Comparison of ENCODE assay signal across 8 cellular contexts in the genomic region with DNA sequence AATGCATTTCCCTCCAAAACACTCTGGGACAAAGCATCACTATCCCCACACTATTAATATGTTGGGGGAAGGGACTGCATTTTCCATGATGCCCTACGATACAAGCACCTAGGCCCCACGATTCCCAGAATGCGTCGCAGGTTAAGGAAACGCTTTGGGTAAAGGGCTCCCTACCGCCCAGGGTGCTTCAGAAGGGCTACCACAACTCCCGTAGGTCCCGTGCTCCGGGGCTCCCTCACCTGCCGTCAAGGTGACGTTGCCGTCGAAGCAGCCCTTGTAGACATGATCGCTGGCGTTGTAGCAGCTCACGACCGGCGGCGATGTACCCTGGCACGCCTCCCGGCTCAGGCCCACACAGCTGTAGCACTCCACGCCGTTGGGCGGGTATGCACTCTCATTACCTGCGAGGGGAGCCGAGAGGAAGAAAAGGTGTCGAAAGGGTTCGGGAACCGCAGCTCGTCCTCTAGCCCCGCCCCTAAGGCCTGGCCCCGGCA. TPM values are rescaled to one million over a fixed set of nuclear protein-coding genes. Genes with fewer than 3 reads are reported as not detected.
DNase-seq lines count a peak whose midpoint lies in the region; ATAC-seq and TF ChIP-seq lines count a peak whose summit lies in the region.

No MANE protein-coding gene starts in this region.

- TF ChIP-seq CTCF in kidney epithelial cell (IDR thresholded peaks at IDR 0.05; ENCODE audit: insufficient read depth, low read length, poor library complexity, severe bottlenecking) (no peak), testis (IDR thresholded peaks at IDR 0.05) (no peak)

- H3K4me1 Mint-ChIP-seq in activated T-cell treated with anti-CD3 and anti-CD28 coated beads, Interleukin-2, amount 50 U/mL, for 24 hours (ENCODE audit: low read depth): peaks cover 49% of the 10 kb centered on the region
- H3K4me1 Mint-ChIP-seq in activated naive CD8-positive, alpha-beta T cell treated with anti-CD3 and anti-CD28 coated beads, Interleukin-2, amount 10 ng/mL, durations not matched to agents 7 days and 5 days: peaks cover 10% of the 10 kb centered on the region

- H3K27me3 ChIP-seq in kidney epithelial cell (ENCODE audit: control insufficient read depth, insufficient read depth, low read length) (peaks cover 5% of the 10 kb centered on the region), testis (no peaks in the 10 kb centered on the region)

- H3K36me3 ChIP-seq in kidney epithelial cell (ENCODE audit: control insufficient read depth, insufficient read depth, low read length): no peaks in the 10 kb centered on the region
- no peaks in the 10 kb centered on the region for H3K36me3 ChIP-seq in testis (ENCODE audit: low read depth, missing control alignments)

- H3K9me3 ChIP-seq in testis: no peaks in the 10 kb centered on the region

- intact Hi-C loops in testis (cut with DNase I; ENCODE audit: low total_unique reads): no loop called here

- H3K27ac ChIP-seq in testis: peak overlapping the region; percentile 67 to 68

- peak overlapping the region; percentile 59 for H3K4me3 ChIP-seq in kidney epithelial cell (ENCODE audit: low read depth, low read length)
- H3K4me3 ChIP-seq in testis: peak overlapping the region; percentile 58 to 76

- H3K4me1 ChIP-seq in testis: peaks cover 2% of the 10 kb centered on the region

- peak overlapping the region; percentile 98 for H3K27ac Mint-ChIP-seq in activated T-cell treated with anti-CD3 and anti-CD28 coated beads, Interleukin-2, amount 50 U/mL, for 24 hours
- H3K27ac Mint-ChIP-seq in activated naive CD8-positive, alpha-beta T cell treated with anti-CD3 and anti-CD28 coated beads, Interleukin-2, amount 10 ng/mL, durations not matched to agents 7 days and 5 days: peak overlapping the region; percentile 91

- no peak for DNase-seq in activated T-cell treated with anti-CD3 and anti-CD28 coated beads, Interleukin-2, amount 50 U/mL, for 24 hours
- no peak for DNase-seq in activated T-cell treated with anti-CD3 and anti-CD28 coated beads, Interleukin-2, amount 50 U/mL, for 48 hours
- DNase-seq in activated naive CD8-positive, alpha-beta T cell treated with anti-CD3 and anti-CD28 coated beads, Interleukin-2, amount 10 ng/mL, durations not matched to agents 7 days and 5 days: no peak
- DNase-seq in kidney epithelial cell (ENCODE audit: low read depth): no peak
- DNase-seq in testis: no peak
- DNase-seq in NCI-H526 (lab: John Stamatoyannopoulos, UW): no peak
- no peak for DNase-seq in NCI-H446 treated with DMSO at 0.1 percent for 48 hours (lab: John Stamatoyannopoulos, UW)

- no peaks in the 10 kb centered on the region for H3K9me3 Mint-ChIP-seq in activated T-cell treated with anti-CD3 and anti-CD28 coated beads, Interleukin-2, amount 50 U/mL, for 24 hours
- H3K9me3 Mint-ChIP-seq in activated naive CD8-positive, alpha-beta T cell treated with anti-CD3 and anti-CD28 coated beads, Interleukin-2, amount 10 ng/mL, durations not matched to agents 7 days and 5 days: no peaks in the 10 kb centered on the region

- no peak for TF ChIP-seq POLR2A in testis (IDR thresholded peaks at IDR 0.05)

- ATAC-seq in activated naive CD8-positive, alpha-beta T cell treated with anti-CD3 and anti-CD28 coated beads, Interleukin-2, amount 10 ng/mL, durations not matched to agents 7 days and 5 days (ENCODE audit: low read depth): no peak
- ATAC-seq in GM21717 (IDR thresholded peaks at IDR 0.05; ENCODE audit: unreplicated experiment): no peak

- 9 to 11% methylated on average over 23 to 29 of the region's 32 CpGs for WGBS in testis, 2 donors

- H3K4me3 Mint-ChIP-seq in activated T-cell treated with anti-CD3 and anti-CD28 coated beads, Interleukin-2, amount 50 U/mL, for 24 hours: peak overlapping the region; percentile 86
- peak overlapping the region; percentile 82 for H3K4me3 Mint-ChIP-seq in activated naive CD8-positive, alpha-beta T cell treated with anti-CD3 and anti-CD28 coated beads, Interleukin-2, amount 10 ng/mL, durations not matched to agents 7 days and 5 days

- POLR2A ChIA-PET in activated naive CD8-positive, alpha-beta T cell treated with anti-CD3 and anti-CD28 coated beads, Interleukin-2, amount 10 ng/mL, durations not matched to agents 7 days and 5 days (lab: Charles Lee): interaction anchor here (1.0 to 3.9 kb wide), 10 partner anchors 16 to 292 kb away, joined by 3 to 26 read pairs (median 7); a partner anchor contains a TSS

- H3K36me3 Mint-ChIP-seq in activated T-cell treated with anti-CD3 and anti-CD28 coated beads, Interleukin-2, amount 50 U/mL, for 24 hours (ENCODE audit: low read depth): peaks cover 7% of the 10 kb centered on the region
- H3K36me3 Mint-ChIP-seq in activated naive CD8-positive, alpha-beta T cell treated with anti-CD3 and anti-CD28 coated beads, Interleukin-2, amount 10 ng/mL, durations not matched to agents 7 days and 5 days: no peaks in the 10 kb centered on the region

- no peaks in the 10 kb centered on the region for H3K27me3 Mint-ChIP-seq in activated T-cell treated with anti-CD3 and anti-CD28 coated beads, Interleukin-2, amount 50 U/mL, for 24 hours
- no peaks in the 10 kb centered on the region for H3K27me3 Mint-ChIP-seq in activated naive CD8-positive, alpha-beta T cell treated with anti-CD3 and anti-CD28 coated beads, Interleukin-2, amount 10 ng/mL, durations not matched to agents 7 days and 5 days

RNA-seq across cellular contexts. Expression of a gene that starts 2.5 kb away (rescaled TPM):
- 1 to 10 TPM; 1.2 to 1.8 TPM for total RNA-seq in activated naive CD8-positive, alpha-beta T cell treated with anti-CD3 and anti-CD28 coated beads, Interleukin-2, amount 10 ng/mL, durations not matched to agents 7 days and 5 days
- total RNA-seq in kidney epithelial cell: 0.33 and 0.62 TPM in 2 replicates
- total RNA-seq in testis: 1 to 10 TPM in 1 of 2 donors, under 1 TPM in 1; 0.71 to 1.2 TPM
- 1.3 TPM for polyA plus RNA-seq in testis (ENCODE audit: insufficient read depth, low read depth, low replicate concordance)

RNA-seq across cellular contexts. Expression of a gene that starts 41.6 kb away (rescaled TPM):
- 10 to 100 TPM; 19.8 to 22.1 TPM for total RNA-seq in activated naive CD8-positive, alpha-beta T cell treated with anti-CD3 and anti-CD28 coated beads, Interleukin-2, amount 10 ng/mL, durations not matched to agents 7 days and 5 days
- total RNA-seq in kidney epithelial cell (15.8 and 23.0 TPM in 2 replicates), testis (10 to 100 TPM; 27.1 to 28.3 TPM)
- polyA plus RNA-seq in testis (ENCODE audit: insufficient read depth, low read depth, low replicate concordance): 62.2 TPM

RNA-seq across cellular contexts. Expression of a gene that starts 48.2 kb away (rescaled TPM):
- not detected for total RNA-seq in activated naive CD8-positive, alpha-beta T cell treated with anti-CD3 and anti-CD28 coated beads, Interleukin-2, amount 10 ng/mL, durations not matched to agents 7 days and 5 days
- total RNA-seq in kidney epithelial cell (not detected in 2 replicates), testis (10 to 100 TPM; 73.1 to 93.3 TPM)
- polyA plus RNA-seq in testis (ENCODE audit: insufficient read depth, low read depth, low replicate concordance): 231 TPM

Comparison
In these comparisons a context has a peak if more than half of its experiments do, and no peak if none do; other contexts are left out.
1. RNA of a gene that starts 48.2 kb away (total RNA-seq): 73.1 to 93.3 TPM in testis; not detected in activated naive CD8-positive, alpha-beta T cell treated with anti-CD3 and anti-CD28 coated beads, Interleukin-2, amount 10 ng/mL, durations not matched to agents 7 days and 5 days and not detected in kidney epithelial cell; every median in the first group is over 10 times any median in the second.